In the genomic region with DNA sequence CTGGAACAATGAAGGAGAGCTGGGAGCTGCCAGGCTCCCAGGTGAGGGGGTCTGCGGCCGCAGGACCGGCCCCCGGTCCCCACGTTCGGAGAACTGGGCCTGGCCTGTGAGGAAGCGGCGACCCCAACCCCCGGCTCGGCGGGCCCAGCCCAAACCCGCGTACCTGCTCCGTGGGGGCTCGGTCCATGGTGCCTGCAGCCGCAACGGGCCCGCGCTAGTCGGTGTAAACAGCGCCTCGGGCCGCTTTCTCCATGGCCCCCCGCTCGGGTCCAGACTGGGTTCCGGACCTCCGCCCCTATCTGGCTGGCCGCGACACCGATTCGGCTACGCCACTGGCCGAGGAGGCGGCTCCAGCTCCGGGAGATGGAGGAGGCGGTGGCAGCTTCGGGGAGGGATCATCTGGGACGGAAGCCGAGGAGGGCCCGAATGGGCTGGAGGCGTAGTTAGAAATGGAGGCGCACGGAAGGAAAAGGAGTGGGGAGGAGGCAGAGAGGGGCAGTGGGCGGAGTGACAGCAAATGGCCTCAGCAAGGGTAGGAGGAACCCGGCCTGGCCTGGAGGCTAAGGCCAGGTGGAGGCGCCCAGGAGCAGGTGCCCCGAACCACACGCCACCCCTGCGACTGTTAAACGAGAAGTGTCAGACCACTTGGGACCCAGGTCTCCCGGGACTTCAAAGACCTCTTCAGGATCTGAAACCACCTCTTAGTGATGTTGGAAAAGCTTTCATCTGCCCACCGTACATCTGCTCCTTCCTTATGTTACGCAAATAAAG, we compare ENCODE assay signal across 1 cellular context.
TF ChIP-seq lines count a peak whose summit lies in the region.

A gene with protein sequence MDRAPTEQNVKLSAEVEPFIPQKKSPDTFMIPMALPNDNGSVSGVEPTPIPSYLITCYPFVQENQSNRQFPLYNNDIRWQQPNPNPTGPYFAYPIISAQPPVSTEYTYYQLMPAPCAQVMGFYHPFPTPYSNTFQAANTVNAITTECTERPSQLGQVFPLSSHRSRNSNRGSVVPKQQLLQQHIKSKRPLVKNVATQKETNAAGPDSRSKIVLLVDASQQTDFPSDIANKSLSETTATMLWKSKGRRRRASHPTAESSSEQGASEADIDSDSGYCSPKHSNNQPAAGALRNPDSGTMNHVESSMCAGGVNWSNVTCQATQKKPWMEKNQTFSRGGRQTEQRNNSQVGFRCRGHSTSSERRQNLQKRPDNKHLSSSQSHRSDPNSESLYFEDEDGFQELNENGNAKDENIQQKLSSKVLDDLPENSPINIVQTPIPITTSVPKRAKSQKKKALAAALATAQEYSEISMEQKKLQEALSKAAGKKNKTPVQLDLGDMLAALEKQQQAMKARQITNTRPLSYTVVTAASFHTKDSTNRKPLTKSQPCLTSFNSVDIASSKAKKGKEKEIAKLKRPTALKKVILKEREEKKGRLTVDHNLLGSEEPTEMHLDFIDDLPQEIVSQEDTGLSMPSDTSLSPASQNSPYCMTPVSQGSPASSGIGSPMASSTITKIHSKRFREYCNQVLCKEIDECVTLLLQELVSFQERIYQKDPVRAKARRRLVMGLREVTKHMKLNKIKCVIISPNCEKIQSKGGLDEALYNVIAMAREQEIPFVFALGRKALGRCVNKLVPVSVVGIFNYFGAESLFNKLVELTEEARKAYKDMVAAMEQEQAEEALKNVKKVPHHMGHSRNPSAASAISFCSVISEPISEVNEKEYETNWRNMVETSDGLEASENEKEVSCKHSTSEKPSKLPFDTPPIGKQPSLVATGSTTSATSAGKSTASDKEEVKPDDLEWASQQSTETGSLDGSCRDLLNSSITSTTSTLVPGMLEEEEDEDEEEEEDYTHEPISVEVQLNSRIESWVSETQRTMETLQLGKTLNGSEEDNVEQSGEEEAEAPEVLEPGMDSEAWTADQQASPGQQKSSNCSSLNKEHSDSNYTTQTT (minus strand): TSS at position 334 of the 771 bp plus-strand sequence. CDS start 147 bp downstream, at position 187.

TF ChIP-seq in HepG2, 621 proteins besides CTCF, POLR2A, EP300 and RAD21 (continued from another document and continues in another):
- TF ChIP-seq MTF2 (CRISPR knock-in tag; IDR thresholded peaks at IDR 0.05; ENCODE audit: borderline replicate concordance) = no peak
- TF ChIP-seq TBP (CRISPR knock-in tag; IDR thresholded peaks at IDR 0.05) = no peak
- no peak for TF ChIP-seq HOXD1 (CRISPR knock-in tag; IDR thresholded peaks at IDR 0.05)
- TF ChIP-seq ZBTB3 (CRISPR knock-in tag; IDR thresholded peaks at IDR 0.05; ENCODE audit: borderline replicate concordance, low read depth) = no peak
- TF ChIP-seq HINFP (CRISPR knock-in tag; IDR thresholded peaks at IDR 0.05; ENCODE audit: low read depth) = 0 out of 2 replicates have a peak, but pooled peaks have one; percentile 66
- TF ChIP-seq ZNF816 (CRISPR knock-in tag; IDR thresholded peaks at IDR 0.05; ENCODE audit: borderline replicate concordance) = no peak; the same call in 1 of the 2 replicates
- peak; percentile 83 for TF ChIP-seq ZNF747 (CRISPR knock-in tag; IDR thresholded peaks at IDR 0.05; ENCODE audit: borderline replicate concordance)
- TF ChIP-seq, protein P1, sequence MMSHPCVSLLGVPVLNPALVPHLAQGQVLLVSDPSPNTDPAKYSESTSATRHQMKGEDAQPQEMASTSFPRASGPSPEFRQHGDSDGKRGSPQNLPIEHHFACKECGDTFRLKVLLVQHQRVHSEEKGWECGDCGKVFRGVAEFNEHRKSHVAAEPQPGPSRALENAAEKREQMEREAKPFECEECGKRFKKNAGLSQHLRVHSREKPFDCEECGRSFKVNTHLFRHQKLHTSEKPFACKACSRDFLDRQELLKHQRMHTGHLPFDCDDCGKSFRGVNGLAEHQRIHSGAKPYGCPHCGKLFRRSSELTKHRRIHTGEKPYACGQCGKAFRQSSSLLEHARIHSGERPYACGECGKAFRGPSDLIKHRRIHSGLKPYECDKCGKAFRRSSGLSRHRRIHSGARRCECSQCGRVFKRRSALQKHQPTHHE (CRISPR knock-in tag; IDR thresholded peaks at IDR 0.05; ENCODE audit: borderline replicate concordance) = peak; percentile 86; the same call in 1 of the 2 replicates
- TF ChIP-seq STAT5B (CRISPR knock-in tag; IDR thresholded peaks at IDR 0.05) = no peak
- no peak; the same call in 1 of the 2 replicates for TF ChIP-seq CHCHD3 (CRISPR knock-in tag; IDR thresholded peaks at IDR 0.05)
- peak; percentile 67; the same call in 1 of the 2 replicates for TF ChIP-seq ARHGAP35 (CRISPR knock-in tag; IDR thresholded peaks at IDR 0.05; ENCODE audit: borderline replicate concordance)
- TF ChIP-seq ZNF280B (CRISPR knock-in tag; IDR thresholded peaks at IDR 0.05; ENCODE audit: borderline replicate concordance) = peak; percentile 37; the same call in 1 of the 2 replicates
- TF ChIP-seq ZNF770 (CRISPR knock-in tag; IDR thresholded peaks at IDR 0.05) = peak; percentile 88
- TF ChIP-seq, protein P2, sequence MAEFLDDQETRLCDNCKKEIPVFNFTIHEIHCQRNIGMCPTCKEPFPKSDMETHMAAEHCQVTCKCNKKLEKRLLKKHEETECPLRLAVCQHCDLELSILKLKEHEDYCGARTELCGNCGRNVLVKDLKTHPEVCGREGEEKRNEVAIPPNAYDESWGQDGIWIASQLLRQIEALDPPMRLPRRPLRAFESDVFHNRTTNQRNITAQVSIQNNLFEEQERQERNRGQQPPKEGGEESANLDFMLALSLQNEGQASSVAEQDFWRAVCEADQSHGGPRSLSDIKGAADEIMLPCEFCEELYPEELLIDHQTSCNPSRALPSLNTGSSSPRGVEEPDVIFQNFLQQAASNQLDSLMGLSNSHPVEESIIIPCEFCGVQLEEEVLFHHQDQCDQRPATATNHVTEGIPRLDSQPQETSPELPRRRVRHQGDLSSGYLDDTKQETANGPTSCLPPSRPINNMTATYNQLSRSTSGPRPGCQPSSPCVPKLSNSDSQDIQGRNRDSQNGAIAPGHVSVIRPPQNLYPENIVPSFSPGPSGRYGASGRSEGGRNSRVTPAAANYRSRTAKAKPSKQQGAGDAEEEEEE (CRISPR knock-in tag; IDR thresholded peaks at IDR 0.05; ENCODE audit: borderline replicate concordance) = no peak
- TF ChIP-seq, protein P3, sequence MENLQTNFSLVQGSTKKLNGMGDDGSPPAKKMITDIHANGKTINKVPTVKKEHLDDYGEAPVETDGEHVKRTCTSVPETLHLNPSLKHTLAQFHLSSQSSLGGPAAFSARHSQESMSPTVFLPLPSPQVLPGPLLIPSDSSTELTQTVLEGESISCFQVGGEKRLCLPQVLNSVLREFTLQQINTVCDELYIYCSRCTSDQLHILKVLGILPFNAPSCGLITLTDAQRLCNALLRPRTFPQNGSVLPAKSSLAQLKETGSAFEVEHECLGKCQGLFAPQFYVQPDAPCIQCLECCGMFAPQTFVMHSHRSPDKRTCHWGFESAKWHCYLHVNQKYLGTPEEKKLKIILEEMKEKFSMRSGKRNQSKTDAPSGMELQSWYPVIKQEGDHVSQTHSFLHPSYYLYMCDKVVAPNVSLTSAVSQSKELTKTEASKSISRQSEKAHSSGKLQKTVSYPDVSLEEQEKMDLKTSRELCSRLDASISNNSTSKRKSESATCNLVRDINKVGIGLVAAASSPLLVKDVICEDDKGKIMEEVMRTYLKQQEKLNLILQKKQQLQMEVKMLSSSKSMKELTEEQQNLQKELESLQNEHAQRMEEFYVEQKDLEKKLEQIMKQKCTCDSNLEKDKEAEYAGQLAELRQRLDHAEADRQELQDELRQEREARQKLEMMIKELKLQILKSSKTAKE (CRISPR knock-in tag; IDR thresholded peaks at IDR 0.05; ENCODE audit: borderline replicate concordance) = no peak
- TF ChIP-seq ZSCAN29 (CRISPR knock-in tag; conservative IDR thresholded peaks at IDR 0.05) = peak; percentile 89
- TF ChIP-seq, protein P4, sequence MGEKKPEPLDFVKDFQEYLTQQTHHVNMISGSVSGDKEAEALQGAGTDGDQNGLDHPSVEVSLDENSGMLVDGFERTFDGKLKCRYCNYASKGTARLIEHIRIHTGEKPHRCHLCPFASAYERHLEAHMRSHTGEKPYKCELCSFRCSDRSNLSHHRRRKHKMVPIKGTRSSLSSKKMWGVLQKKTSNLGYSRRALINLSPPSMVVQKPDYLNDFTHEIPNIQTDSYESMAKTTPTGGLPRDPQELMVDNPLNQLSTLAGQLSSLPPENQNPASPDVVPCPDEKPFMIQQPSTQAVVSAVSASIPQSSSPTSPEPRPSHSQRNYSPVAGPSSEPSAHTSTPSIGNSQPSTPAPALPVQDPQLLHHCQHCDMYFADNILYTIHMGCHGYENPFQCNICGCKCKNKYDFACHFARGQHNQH (CRISPR knock-in tag; IDR thresholded peaks at IDR 0.05) = peak; percentile 91
- no peak for TF ChIP-seq ZNF10 (CRISPR knock-in tag; IDR thresholded peaks at IDR 0.05; ENCODE audit: borderline replicate concordance, low read depth)
- TF ChIP-seq, protein P5, sequence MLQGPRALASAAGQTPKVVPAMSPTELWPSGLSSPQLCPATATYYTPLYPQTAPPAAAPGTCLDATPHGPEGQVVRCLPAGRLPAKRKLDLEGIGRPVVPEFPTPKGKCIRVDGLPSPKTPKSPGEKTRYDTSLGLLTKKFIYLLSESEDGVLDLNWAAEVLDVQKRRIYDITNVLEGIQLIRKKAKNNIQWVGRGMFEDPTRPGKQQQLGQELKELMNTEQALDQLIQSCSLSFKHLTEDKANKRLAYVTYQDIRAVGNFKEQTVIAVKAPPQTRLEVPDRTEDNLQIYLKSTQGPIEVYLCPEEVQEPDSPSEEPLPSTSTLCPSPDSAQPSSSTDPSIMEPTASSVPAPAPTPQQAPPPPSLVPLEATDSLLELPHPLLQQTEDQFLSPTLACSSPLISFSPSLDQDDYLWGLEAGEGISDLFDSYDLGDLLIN (CRISPR knock-in tag; IDR thresholded peaks at IDR 0.05; ENCODE audit: borderline replicate concordance) = no peak
- peak; percentile 74 for TF ChIP-seq ISL2 (CRISPR knock-in tag; IDR thresholded peaks at IDR 0.05)
- TF ChIP-seq KLF9 (CRISPR knock-in tag; IDR thresholded peaks at IDR 0.05; ENCODE audit: low read depth) = peak; percentile 72; the same call in 1 of the 2 replicates
- no peak for TF ChIP-seq ZNF446 (CRISPR knock-in tag; IDR thresholded peaks at IDR 0.05)
- 0 out of 2 replicates have a peak, but pooled peaks have one; percentile 58 for TF ChIP-seq ZNF713 (CRISPR knock-in tag; IDR thresholded peaks at IDR 0.05)
- 0 out of 2 replicates have a peak, but pooled peaks have one; percentile 58 for TF ChIP-seq ZBTB7B (CRISPR knock-in tag; IDR thresholded peaks at IDR 0.05)
- TF ChIP-seq HNF4G (IDR thresholded peaks at IDR 0.05; ENCODE audit: borderline replicate concordance, low read depth, low read length) = no peak
- no peak for TF ChIP-seq HNF4G (CRISPR knock-in tag; IDR thresholded peaks at IDR 0.05; ENCODE audit: borderline replicate concordance, low read depth)
- TF ChIP-seq ZNF616 (CRISPR knock-in tag; IDR thresholded peaks at IDR 0.05; ENCODE audit: low read depth) = 0 out of 2 replicates have a peak, but pooled peaks have one; percentile 35
- TF ChIP-seq, protein P6, sequence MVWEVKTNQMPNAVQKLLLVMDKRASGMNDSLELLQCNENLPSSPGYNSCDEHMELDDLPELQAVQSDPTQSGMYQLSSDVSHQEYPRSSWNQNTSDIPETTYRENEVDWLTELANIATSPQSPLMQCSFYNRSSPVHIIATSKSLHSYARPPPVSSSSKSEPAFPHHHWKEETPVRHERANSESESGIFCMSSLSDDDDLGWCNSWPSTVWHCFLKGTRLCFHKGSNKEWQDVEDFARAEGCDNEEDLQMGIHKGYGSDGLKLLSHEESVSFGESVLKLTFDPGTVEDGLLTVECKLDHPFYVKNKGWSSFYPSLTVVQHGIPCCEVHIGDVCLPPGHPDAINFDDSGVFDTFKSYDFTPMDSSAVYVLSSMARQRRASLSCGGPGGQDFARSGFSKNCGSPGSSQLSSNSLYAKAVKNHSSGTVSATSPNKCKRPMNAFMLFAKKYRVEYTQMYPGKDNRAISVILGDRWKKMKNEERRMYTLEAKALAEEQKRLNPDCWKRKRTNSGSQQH (CRISPR knock-in tag; IDR thresholded peaks at IDR 0.05; ENCODE audit: low read depth) = peak; percentile 95
